32 cellular contexts compared by ENCODE assay signal in genomic region chr12:27447761-27448160, GRCh38. TPM values are rescaled to one million over a fixed set of nuclear protein-coding genes. Genes with fewer than 3 reads are reported as not detected.
"Had no signal": no experiment of that assay in that cellular context is flagged by ENCODE, and none has a peak within 500 bp of the region (broad histone marks: within the 10 kb centered on the region; RNA-seq: fewer than 3 reads in every experiment).

No MANE protein-coding gene starts in this region.

- H3K4me1 Mint-ChIP-seq: naive thymus-derived CD8-positive, alpha-beta T cell; nephron progenitor cell; neural progenitor cell; stimulated activated effector memory CD8-positive, alpha-beta T cell treated with anti-CD3 and anti-CD28 coated beads, Interleukin-12 subunit alpha, Interleukin-12 subunit beta, amount 100 ng/mL, for 72 hours; stimulated activated naive B cell treated with anti-CD40 and anti-IgM and Interleukin-4, amounts not matched to agents 10 μg/mL and 1 μg/mL and 100 μg/mL, for 72 hours had no signal

- H3K36me3 ChIP-seq: neural progenitor cell, ovary, right lobe of liver, sigmoid colon, stomach, thoracic aorta, tibial artery, transverse colon, upper lobe of right lung, uterus had no signal

- H3K9me3 Mint-ChIP-seq: natural killer cell treated with Interleukin-12 subunit alpha and Interleukin-12 subunit beta and Interleukin-15 and Interleukin-18, amount 100 ng/mL, for 72 hours; stimulated activated effector memory CD8-positive, alpha-beta T cell treated with anti-CD3 and anti-CD28 coated beads, Interleukin-12 subunit alpha, Interleukin-12 subunit beta, amount 100 ng/mL, for 72 hours; stimulated activated naive CD8-positive, alpha-beta T cell treated with anti-CD3 and anti-CD28 coated beads, Interleukin-15, Interleukin-2, amounts not matched to agents 100 ng/mL and 50 ng/mL, for 24 hours; type B pancreatic cell had no signal

- H3K27me3 ChIP-seq: neural progenitor cell, ovary, right lobe of liver, sigmoid colon, stomach, tibial artery, transverse colon, upper lobe of right lung, uterus had no signal

- H3K4me1 ChIP-seq: neural progenitor cell, parathyroid adenoma, psoas muscle, right lobe of liver, sigmoid colon, tibial artery, transverse colon, upper lobe of right lung, uterus had no signal

- H3K9me3 ChIP-seq: ovary, psoas muscle, right lobe of liver, uterus had no signal

- H3K27me3 Mint-ChIP-seq: progenitor cell of endocrine pancreas; stimulated activated naive B cell treated with anti-CD40 and anti-IgM and Interleukin-4, amounts not matched to agents 10 μg/mL and 1 μg/mL and 100 μg/mL, for 72 hours had no signal

- ATAC-seq: naive thymus-derived CD8-positive, alpha-beta T cell; natural killer cell treated with Interleukin-12 subunit alpha and Interleukin-12 subunit beta and Interleukin-15 and Interleukin-18, amount 100 ng/mL, for 72 hours; psoas muscle; right cardiac atrium; right lobe of liver; stimulated activated effector memory CD8-positive, alpha-beta T cell treated with anti-CD3 and anti-CD28 coated beads, Interleukin-12 subunit alpha, Interleukin-12 subunit beta, amount 100 ng/mL, for 72 hours; stimulated activated naive B cell treated with anti-CD40 and anti-IgM and Interleukin-4, amounts not matched to agents 10 μg/mL and 1 μg/mL and 100 μg/mL, for 72 hours; upper lobe of right lung had no signal

- H3K4me2 ChIP-seq: neural progenitor cell had no signal

- H3K4me3 Mint-ChIP-seq: naive thymus-derived CD8-positive, alpha-beta T cell; natural killer cell treated with Interleukin-12 subunit alpha and Interleukin-12 subunit beta and Interleukin-15 and Interleukin-18, amount 100 ng/mL, for 72 hours; nephron progenitor cell; neural progenitor cell; stimulated activated effector memory CD8-positive, alpha-beta T cell treated with anti-CD3 and anti-CD28 coated beads, Interleukin-12 subunit alpha, Interleukin-12 subunit beta, amount 100 ng/mL, for 72 hours; stimulated activated naive B cell treated with anti-CD40 and anti-IgM and Interleukin-4, amounts not matched to agents 10 μg/mL and 1 μg/mL and 100 μg/mL, for 72 hours; stimulated activated naive CD8-positive, alpha-beta T cell treated with anti-CD3 and anti-CD28 coated beads, Interleukin-15, Interleukin-2, amounts not matched to agents 100 ng/mL and 50 ng/mL, for 24 hours; type B pancreatic cell had no signal

- H3K27ac Mint-ChIP-seq: naive thymus-derived CD8-positive, alpha-beta T cell; natural killer cell treated with Interleukin-12 subunit alpha and Interleukin-12 subunit beta and Interleukin-15 and Interleukin-18, amount 100 ng/mL, for 72 hours; neural progenitor cell; progenitor cell of endocrine pancreas; stimulated activated effector memory CD8-positive, alpha-beta T cell treated with anti-CD3 and anti-CD28 coated beads, Interleukin-12 subunit alpha, Interleukin-12 subunit beta, amount 100 ng/mL, for 72 hours; stimulated activated naive B cell treated with anti-CD40 and anti-IgM and Interleukin-4, amounts not matched to agents 10 μg/mL and 1 μg/mL and 100 μg/mL, for 72 hours; stimulated activated naive CD8-positive, alpha-beta T cell treated with anti-CD3 and anti-CD28 coated beads, Interleukin-15, Interleukin-2, amounts not matched to agents 100 ng/mL and 50 ng/mL, for 24 hours; type B pancreatic cell had no signal

- H3K4me3 ChIP-seq: neural progenitor cell, ovary, psoas muscle, right lobe of liver, sigmoid colon, stomach, thoracic aorta, tibial artery, transverse colon, upper lobe of right lung, uterus had no signal

- H3K27ac ChIP-seq: neural progenitor cell, ovary, parathyroid adenoma, psoas muscle, right lobe of liver, sigmoid colon, stomach, thoracic aorta, tibial artery, transverse colon, upper lobe of right lung, uterus had no signal

- H3K9ac ChIP-seq: neural progenitor cell, parathyroid adenoma had no signal

- DNase-seq: naive thymus-derived CD8-positive, alpha-beta T cell; nephron progenitor cell; occipital lobe; ovary; psoas muscle; right cardiac atrium; right lobe of liver; sigmoid colon; small intestine; stimulated activated CD4-positive, alpha-beta T cell treated with anti-CD3 and anti-CD28 coated beads, Interleukin-15, amount 100 ng/mL, for 24 hours; stimulated activated CD4-positive, alpha-beta T cell treated with anti-CD3 and anti-CD28 coated beads, Interleukin-2, amount 100 ng/mL, for 24 hours; stimulated activated CD4-positive, alpha-beta T cell treated with anti-CD3 and anti-CD28 coated beads, Interleukin-2, amount 100 ng/mL, for 48 hours; stimulated activated CD4-positive, alpha-beta T cell treated with anti-CD3 and anti-CD28 coated beads, Interleukin-4, amount 100 ng/mL, for 24 hours; stimulated activated naive B cell treated with anti-CD40 and anti-IgM and Interleukin-4, amounts not matched to agents 10 μg/mL and 1 μg/mL and 100 μg/mL, for 72 hours; stimulated activated naive CD4-positive, alpha-beta T cell treated with Interleukin-2 at 50 U/mL for 16 hours; stomach; tibial artery; transverse colon; upper lobe of right lung; uterus had no signal

- H3K36me3 Mint-ChIP-seq: natural killer cell treated with Interleukin-12 subunit alpha and Interleukin-12 subunit beta and Interleukin-15 and Interleukin-18, amount 100 ng/mL, for 72 hours; neural progenitor cell; stimulated activated effector memory CD8-positive, alpha-beta T cell treated with anti-CD3 and anti-CD28 coated beads, Interleukin-12 subunit alpha, Interleukin-12 subunit beta, amount 100 ng/mL, for 72 hours; type B pancreatic cell had no signal

RNA-seq across cellular contexts. Expression of gene SMCO2, which starts 1.2 kb away (rescaled TPM):
- total RNA-seq: naive thymus-derived CD8-positive, alpha-beta T cell; ovary; psoas muscle; renal cortical epithelial cell; sigmoid colon; skeletal muscle tissue; temporal lobe; thoracic aorta; transverse colon; urinary bladder; uterus had no signal
